ENCODE assay signal across 7 cellular contexts in the genomic region with DNA sequence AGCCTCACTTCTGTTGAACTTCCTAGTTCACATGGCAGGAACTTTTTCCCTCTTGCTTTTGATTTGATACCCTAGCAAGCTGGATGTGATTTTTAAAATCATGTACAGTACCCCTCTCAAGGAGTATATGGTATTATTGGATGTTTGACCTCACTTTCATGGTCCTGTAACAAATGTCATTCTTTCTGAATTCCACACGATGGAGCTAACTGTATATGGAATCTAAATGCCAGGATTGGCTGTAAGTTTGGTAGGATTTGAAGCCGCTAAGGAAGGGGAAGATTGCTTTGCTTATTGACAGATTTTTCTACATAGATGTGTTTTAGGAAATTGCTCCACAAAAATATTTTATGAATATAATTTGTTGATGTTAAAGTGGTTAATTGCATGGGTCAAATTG.
DNase-seq lines count a peak whose midpoint lies in the region; ATAC-seq and TF ChIP-seq lines count a peak whose summit lies in the region.

No MANE protein-coding gene starts in this region.

- ATAC-seq in HG02938 (IDR thresholded peaks at IDR 0.05; ENCODE audit: unreplicated experiment) (no peak), HG02798 (IDR thresholded peaks at IDR 0.05; ENCODE audit: poor library complexity, unreplicated experiment) (no peak), HG02588 (IDR thresholded peaks at IDR 0.05; ENCODE audit: unreplicated experiment) (no peak)

- DNase-seq in NCI-H2227 treated with DMSO at 0.1 percent for 48 hours (lab: John Stamatoyannopoulos, UW) (peak; percentile 83), dedifferentiated amniotic fluid mesenchymal stem cell (ENCODE audit: extremely low spot score) (peak; percentile 82), middle frontal gyrus (ENCODE audit: extremely low spot score, low spot score) (peak; percentile 51)

- TF ChIP-seq CTCF in GM12872 (IDR thresholded peaks at IDR 0.05; ENCODE audit: insufficient read depth, low read depth, low read length), result peak; percentile 32; the same call in 1 of the 3 replicates
